ENCODE assay signal across 24 cellular contexts in genomic region chr11:86481399-86481798, GRCh38.
"Had no signal": no experiment of that assay in that cellular context is flagged by ENCODE, and none has a peak within 500 bp of the region (broad histone marks: within the 10 kb centered on the region; RNA-seq: fewer than 3 reads in every experiment).

No MANE protein-coding gene starts in this region.

- H3K4me3 ChIP-seq: dorsolateral prefrontal cortex, sigmoid colon, spleen, thyroid gland had no signal

- FAIRE-seq: islet of Langerhans, urothelium cell line had no signal

- DNase-seq: activated B cell treated with CpG ODN at 0.5 μM for 24 hours; activated CD4-positive, alpha-beta memory T cell treated with anti-CD3 and anti-CD28 coated beads, Interleukin-2, amount 10 ng/mL, durations not matched to agents 7 days and 5 days; activated CD4-positive, alpha-beta T cell treated with anti-CD3 and anti-CD28 coated beads for 4 hours; activated CD8-positive, alpha-beta memory T cell treated with anti-CD3 and anti-CD28 coated beads, Interleukin-2, amount 10 ng/mL, durations not matched to agents 7 days and 5 days; activated naive CD4-positive, alpha-beta T cell; activated naive CD8-positive, alpha-beta T cell treated with anti-CD3 and anti-CD28 coated beads, Interleukin-2, amount 10 ng/mL, durations not matched to agents 7 days and 5 days; cerebellar nuclear complex; dorsolateral prefrontal cortex; foreskin keratinocyte; glutamatergic neuron; hippocampal formation; left cardiac atrium; mesendoderm; natural killer cell; sigmoid colon; spleen; stimulated activated CD4-positive, alpha-beta T cell treated with anti-CD3 and anti-CD28 coated beads, Interleukin-4, amount 100 ng/mL, for 4 hours; stimulated activated naive CD4-positive, alpha-beta T cell treated with Interleukin-2 at 50 U/mL for 16 hours; T-cell; thyroid gland had no signal

- H3K36me3 ChIP-seq: neutrophil, spleen, thyroid gland had no signal

- ATAC-seq: activated CD8-positive, alpha-beta memory T cell treated with anti-CD3 and anti-CD28 coated beads, Interleukin-2, amount 10 ng/mL, durations not matched to agents 7 days and 5 days; foreskin keratinocyte; left cardiac atrium; natural killer cell; T-cell had no signal

- H3K9me3 ChIP-seq: neutrophil, sigmoid colon, spleen, thyroid gland had no signal

- H3K27me3 ChIP-seq: dorsolateral prefrontal cortex, foreskin keratinocyte, neutrophil, sigmoid colon, spleen, thyroid gland had no signal

- H3K27ac ChIP-seq: epithelial cell of prostate, foreskin keratinocyte, neutrophil, sigmoid colon, spleen, thyroid gland had no signal
